8 cellular contexts compared by ENCODE assay signal in genomic region chr19:12611361-12611699, GRCh38. TPM values are rescaled to one million over a fixed set of nuclear protein-coding genes. Genes with fewer than 3 reads are reported as not detected.
A peak's percentile ranks its signal among the peaks of the same experiment; 100 is the strongest.
DNase-seq lines count a peak whose midpoint lies in the region; ATAC-seq and TF ChIP-seq lines count a peak whose summit lies in the region.

No MANE protein-coding gene starts in this region.

- peak overlapping the region; percentile 96 to 100 (median 98) for H3K27ac ChIP-seq in gastroesophageal sphincter
- H3K27ac ChIP-seq in neural cell (ENCODE audit: low read length): peak overlapping the region; percentile 96

- H3K36me3 ChIP-seq in gastroesophageal sphincter (peaks cover 0 to 55% of the 10 kb centered on the region in 2 donors), neural cell (ENCODE audit: insufficient read depth, low read length) (no peaks in the 10 kb centered on the region)

- H4K20me1 ChIP-seq in neural cell (ENCODE audit: insufficient read depth): no peaks in the 10 kb centered on the region

- H3K36me3 Mint-ChIP-seq in T-helper 1 cell treated with Interleukin-12 subunit alpha and Interleukin-12 subunit beta and Interleukin-4 antibody, amounts not matched to agents 30 μg/mL and 1 μg/mL, for 36 hours (ENCODE audit: low read depth): peaks cover 30% of the 10 kb centered on the region
- peaks cover 47% of the 10 kb centered on the region for H3K36me3 Mint-ChIP-seq in activated T-helper 2 cell treated with anti-CD3 and anti-CD28 coated beads, Interferon-gamma antibody, Interleukin-2, Interleukin-4, amounts not matched to agents 10 μg/mL and 5 μg/mL and 100 μg/mL, durations not matched to agents 14 hours and 24 hours and 36 hours (ENCODE audit: low read depth)

- H2AFZ ChIP-seq in neural cell (ENCODE audit: low read depth, low read length): peak overlapping the region; percentile 60

- ATAC-seq in gastroesophageal sphincter: peak; percentile 81

- no peaks in the 10 kb centered on the region for H3F3A ChIP-seq in neural cell (ENCODE audit: insufficient read depth, low read length, poor library complexity, severe bottlenecking)

- H3K4me1 ChIP-seq in gastroesophageal sphincter: peaks cover 0 to 62% (median 13%) of the 10 kb centered on the region in 3 donors

- no peak for TF ChIP-seq RAD21 in neural cell (conservative IDR thresholded peaks at IDR 0.05)

- H3K4me2 ChIP-seq in neural cell (ENCODE audit: low read length): peak overlapping the region; percentile 84

- H3K27ac Mint-ChIP-seq in T-helper 1 cell treated with Interleukin-12 subunit alpha and Interleukin-12 subunit beta and Interleukin-4 antibody, amounts not matched to agents 30 μg/mL and 1 μg/mL, for 36 hours: peak overlapping the region; percentile 99
- H3K27ac Mint-ChIP-seq in activated T-helper 2 cell treated with anti-CD3 and anti-CD28 coated beads, Interferon-gamma antibody, Interleukin-2, Interleukin-4, amounts not matched to agents 10 μg/mL and 5 μg/mL and 100 μg/mL, durations not matched to agents 14 hours and 24 hours and 36 hours: peak overlapping the region; percentile 97

- H3K27me3 ChIP-seq in gastroesophageal sphincter: no peaks in the 10 kb centered on the region
- H3K27me3 ChIP-seq in neural cell (ENCODE audit: insufficient read depth, low read depth, low read length): no peaks in the 10 kb centered on the region

- peak overlapping the region; percentile 99 for H3K4me3 Mint-ChIP-seq in T-helper 1 cell treated with Interleukin-12 subunit alpha and Interleukin-12 subunit beta and Interleukin-4 antibody, amounts not matched to agents 30 μg/mL and 1 μg/mL, for 36 hours
- H3K4me3 Mint-ChIP-seq in activated T-helper 2 cell treated with anti-CD3 and anti-CD28 coated beads, Interferon-gamma antibody, Interleukin-2, Interleukin-4, amounts not matched to agents 10 μg/mL and 5 μg/mL and 100 μg/mL, durations not matched to agents 14 hours and 24 hours and 36 hours (ENCODE audit: low read depth): peak overlapping the region; percentile 99

- no peaks in the 10 kb centered on the region for H3K27me3 Mint-ChIP-seq in T-helper 1 cell treated with Interleukin-12 subunit alpha and Interleukin-12 subunit beta and Interleukin-4 antibody, amounts not matched to agents 30 μg/mL and 1 μg/mL, for 36 hours (ENCODE audit: low read depth)
- H3K27me3 Mint-ChIP-seq in activated T-helper 2 cell treated with anti-CD3 and anti-CD28 coated beads, Interferon-gamma antibody, Interleukin-2, Interleukin-4, amounts not matched to agents 10 μg/mL and 5 μg/mL and 100 μg/mL, durations not matched to agents 14 hours and 24 hours and 36 hours (ENCODE audit: low read depth): no peaks in the 10 kb centered on the region

- DNase-seq in T-helper 1 cell: no peak
- DNase-seq in NCI-H2029 treated with DMSO at 0.1 percent for 48 hours (lab: John Stamatoyannopoulos, UW): peak; percentile 38
- no peak for DNase-seq in activated T-helper 2 cell treated with anti-CD3 and anti-CD28 coated beads, Interferon-gamma antibody, Interleukin-2, Interleukin-4, amounts not matched to agents 10 μg/mL and 5 μg/mL and 100 μg/mL, durations not matched to agents 14 hours and 24 hours and 36 hours (ENCODE audit: low spot score)
- no peak for DNase-seq in stimulated activated CD4-positive, alpha-beta T cell treated with anti-CD3 and anti-CD28 coated beads, Interleukin-2, amount 100 ng/mL, for 24 hours
- DNase-seq in retina: no peak

- no peaks in the 10 kb centered on the region for H3K9me3 Mint-ChIP-seq in T-helper 1 cell treated with Interleukin-12 subunit alpha and Interleukin-12 subunit beta and Interleukin-4 antibody, amounts not matched to agents 30 μg/mL and 1 μg/mL, for 36 hours
- no peaks in the 10 kb centered on the region for H3K9me3 Mint-ChIP-seq in activated T-helper 2 cell treated with anti-CD3 and anti-CD28 coated beads, Interferon-gamma antibody, Interleukin-2, Interleukin-4, amounts not matched to agents 10 μg/mL and 5 μg/mL and 100 μg/mL, durations not matched to agents 14 hours and 24 hours and 36 hours

- TF ChIP-seq EP300 in gastroesophageal sphincter (IDR thresholded peaks at IDR 0.05): no peak
- TF ChIP-seq EP300 in neural cell (conservative IDR thresholded peaks at IDR 0.05; ENCODE audit: poor library complexity, severe bottlenecking): no peak

- H3K79me2 ChIP-seq in neural cell (replicated peaks; ENCODE audit: insufficient read depth, low read length): peaks cover 49% of the 10 kb centered on the region

- peak overlapping the region; percentile 74 to 78 for H3K4me3 ChIP-seq in gastroesophageal sphincter
- peak overlapping the region; percentile 89 for H3K4me3 ChIP-seq in neural cell (ENCODE audit: low read length)

- H3K4me1 Mint-ChIP-seq in T-helper 1 cell treated with Interleukin-12 subunit alpha and Interleukin-12 subunit beta and Interleukin-4 antibody, amounts not matched to agents 30 μg/mL and 1 μg/mL, for 36 hours (ENCODE audit: low read depth): peaks cover 30% of the 10 kb centered on the region
- H3K4me1 Mint-ChIP-seq in activated T-helper 2 cell treated with anti-CD3 and anti-CD28 coated beads, Interferon-gamma antibody, Interleukin-2, Interleukin-4, amounts not matched to agents 10 μg/mL and 5 μg/mL and 100 μg/mL, durations not matched to agents 14 hours and 24 hours and 36 hours (ENCODE audit: low read depth): peaks cover 23% of the 10 kb centered on the region

- no peaks in the 10 kb centered on the region for H3K9me2 ChIP-seq in neural cell (ENCODE audit: insufficient read depth, low read length)

- H3K9me3 ChIP-seq in gastroesophageal sphincter (no peaks in the 10 kb centered on the region), neural cell (ENCODE audit: low read length) (no peaks in the 10 kb centered on the region)

- H3K9ac ChIP-seq in neural cell (ENCODE audit: low read length): peak overlapping the region; percentile 98

- no peak for TF ChIP-seq POLR2A in gastroesophageal sphincter (IDR thresholded peaks at IDR 0.05)

- TF ChIP-seq CTCF in gastroesophageal sphincter (IDR thresholded peaks at IDR 0.05) (no peak), neural cell (IDR thresholded peaks at IDR 0.05; ENCODE audit: poor library complexity, severe bottlenecking) (no peak)

- intact Hi-C loops in activated T-helper 2 cell treated with anti-CD3 and anti-CD28 coated beads, Interferon-gamma antibody, Interleukin-2, Interleukin-4, amounts not matched to agents 10 μg/mL and 5 μg/mL and 100 μg/mL, durations not matched to agents 14 hours and 24 hours and 36 hours (cut with micrococcal nuclease): loop anchor here (1.0 to 5.0 kb wide), 4 partner anchors 55 to 111 kb away; partner anchors contain the start of genes DHPS, MAN2B1, TNPO2 and WDR83

- WGBS in gastroesophageal sphincter (ENCODE audit: low coverage in 1 of 2), 2 donors: 0% methylated on average over 10 of the region's 10 CpGs

TF ChIP-seq in neural cell, 6 proteins besides CTCF, POLR2A, EP300 and RAD21:
- peak; percentile 60 for TF ChIP-seq TAF1 (IDR thresholded peaks at IDR 0.05; ENCODE audit: low read depth)
- TF ChIP-seq EZH2 (IDR thresholded peaks at IDR 0.05; ENCODE audit: borderline replicate concordance, insufficient read depth, low read length, poor library complexity, severe bottlenecking): no peak
- peak; percentile 85 for TF ChIP-seq REST (IDR thresholded peaks at IDR 0.05; ENCODE audit: borderline replicate concordance)

RNA-seq across cellular contexts. Expression of gene ZNF791, which starts 0.6 kb away (rescaled TPM):
- total RNA-seq in activated T-helper 2 cell treated with anti-CD3 and anti-CD28 coated beads, Interferon-gamma antibody, Interleukin-2, Interleukin-4, amounts not matched to agents 10 μg/mL and 5 μg/mL and 100 μg/mL, durations not matched to agents 14 hours and 24 hours and 36 hours: 21.8 and 22.5 TPM in 2 replicates
- total RNA-seq in gastroesophageal sphincter: 10 to 100 TPM; 16.7 to 29.7 (median 20.4) TPM
- 10.2 and 11.0 TPM in 2 replicates for polyA plus RNA-seq in neural cell
- 41.4 and 52.6 TPM in 2 replicates for polyA minus RNA-seq in neural cell

RNA-seq across cellular contexts. Expression of gene ZNF490, which starts 0.7 kb away (rescaled TPM):
- total RNA-seq in activated T-helper 2 cell treated with anti-CD3 and anti-CD28 coated beads, Interferon-gamma antibody, Interleukin-2, Interleukin-4, amounts not matched to agents 10 μg/mL and 5 μg/mL and 100 μg/mL, durations not matched to agents 14 hours and 24 hours and 36 hours: 7.0 and 9.9 TPM in 2 replicates
- total RNA-seq in gastroesophageal sphincter: 1 to 10 TPM; 5.1 to 8.6 (median 6.7) TPM
- 6.1 and 6.7 TPM in 2 replicates for polyA plus RNA-seq in neural cell
- 23.4 and 29.1 TPM in 2 replicates for polyA minus RNA-seq in neural cell

RNA-seq across cellular contexts. Expression of gene MAN2B1, which starts 55.2 kb away (rescaled TPM):
- total RNA-seq in activated T-helper 2 cell treated with anti-CD3 and anti-CD28 coated beads, Interferon-gamma antibody, Interleukin-2, Interleukin-4, amounts not matched to agents 10 μg/mL and 5 μg/mL and 100 μg/mL, durations not matched to agents 14 hours and 24 hours and 36 hours: 133 and 147 TPM in 2 replicates
- 10 to 100 TPM; 61.3 to 98.1 (median 70.8) TPM for total RNA-seq in gastroesophageal sphincter
- polyA plus RNA-seq in neural cell: 11.5 and 23.4 TPM in 2 replicates
- 14.1 and 20.0 TPM in 2 replicates for polyA minus RNA-seq in neural cell

RNA-seq across cellular contexts. Expression of gene WDR83, which starts 55.3 kb away (rescaled TPM):
- 23.1 and 23.7 TPM in 2 replicates for total RNA-seq in activated T-helper 2 cell treated with anti-CD3 and anti-CD28 coated beads, Interferon-gamma antibody, Interleukin-2, Interleukin-4, amounts not matched to agents 10 μg/mL and 5 μg/mL and 100 μg/mL, durations not matched to agents 14 hours and 24 hours and 36 hours
- 10 to 100 TPM in 3 of 4 donors, 1 to 10 TPM in 1; 8.8 to 19.8 (median 15.5) TPM for total RNA-seq in gastroesophageal sphincter
- polyA plus RNA-seq in neural cell: 45.3 and 51.3 TPM in 2 replicates
- 14.8 and 15.3 TPM in 2 replicates for polyA minus RNA-seq in neural cell
